ENCODE assay signal across 12 cellular contexts in genomic region chr1:2320001-2320400, GRCh38.
"Had no signal": no experiment of that assay in that cellular context is flagged by ENCODE, and none has a peak within 500 bp of the region (broad histone marks: within the 10 kb centered on the region; RNA-seq: fewer than 3 reads in every experiment).

No MANE protein-coding gene starts in this region.

- H3K9me3 Mint-ChIP-seq: naive B cell, type B pancreatic cell had no signal

- H3K9me3 ChIP-seq: prostate gland had no signal

- H3K27ac Mint-ChIP-seq: activated naive CD4-positive, alpha-beta T cell treated with anti-CD3 and anti-CD28 coated beads, Interleukin-2, amount 10 ng/mL, durations not matched to agents 7 days and 5 days; type B pancreatic cell had no signal

- H3K36me3 Mint-ChIP-seq: activated naive CD4-positive, alpha-beta T cell treated with anti-CD3 and anti-CD28 coated beads, Interleukin-2, amount 10 ng/mL, durations not matched to agents 7 days and 5 days; naive B cell; type B pancreatic cell had no signal

- H3K27ac ChIP-seq: prostate gland had no signal

- DNase-seq: activated CD4-positive, alpha-beta T cell treated with anti-CD3 and anti-CD28 coated beads, Interleukin-2, amount 50 U/mL, for 4 hours; activated naive CD4-positive, alpha-beta T cell treated with anti-CD3 and anti-CD28 coated beads, Interleukin-2, amount 10 ng/mL, durations not matched to agents 7 days and 5 days; hippocampal formation; kidney; naive B cell; SHP77 treated with DMSO at 0.1 percent for 48 hours; stimulated activated CD4-positive, alpha-beta T cell treated with anti-CD3 and anti-CD28 coated beads, Interleukin-12 subunit alpha, Interleukin-12 subunit beta, amount 100 ng/mL, for 4 hours; stimulated activated CD4-positive, alpha-beta T cell treated with anti-CD3 and anti-CD28 coated beads, Interleukin-2, amount 100 ng/mL, for 24 hours; T-helper 1 cell; T1000 had no signal

- H3K36me3 ChIP-seq: prostate gland had no signal

- H3K4me3 ChIP-seq: prostate gland had no signal

- H3K4me3 Mint-ChIP-seq: activated naive CD4-positive, alpha-beta T cell treated with anti-CD3 and anti-CD28 coated beads, Interleukin-2, amount 10 ng/mL, durations not matched to agents 7 days and 5 days; naive B cell; type B pancreatic cell had no signal
